ENCODE assay signal across 8 cellular contexts in genomic region chr1:15261155-15262002, GRCh38. TPM values are rescaled to one million over a fixed set of nuclear protein-coding genes. Genes with fewer than 3 reads are reported as not detected.
A peak's percentile ranks its signal among the peaks of the same experiment; 100 is the strongest.
DNase-seq lines count a peak whose midpoint lies in the region; ATAC-seq, FAIRE-seq and TF ChIP-seq lines count a peak whose summit lies in the region.

No MANE protein-coding gene starts in this region.

- no peak overlapping the region for H2BK5ac ChIP-seq in mesendoderm (ENCODE audit: low read length)

- peak overlapping the region in 1 of 2 donors; percentile 18 for H3K4me3 ChIP-seq in ascending aorta
- no peak overlapping the region for H3K4me3 ChIP-seq in mesendoderm (ENCODE audit: low read length)

- TF ChIP-seq CTCF in ascending aorta (IDR thresholded peaks at IDR 0.05) = no peak
- TF ChIP-seq CTCF in D721Med (IDR thresholded peaks at IDR 0.05; ENCODE audit: insufficient read depth, missing control alignments) = no peak

- no peak overlapping the region for H4K8ac ChIP-seq in mesendoderm (ENCODE audit: low read depth, low read length)

- no peak overlapping the region for H3K18ac ChIP-seq in mesendoderm (ENCODE audit: low read length)

- H3K27me3 ChIP-seq in ascending aorta (no peaks in the 10 kb centered on the region), mesendoderm (ENCODE audit: insufficient read depth, low read length, poor library complexity) (no peaks in the 10 kb centered on the region)

- no CpG with 5 or more reads among the region's 20 CpGs for WGBS in mesendoderm (ENCODE audit: extremely low coverage, insufficient coverage, low lambda C conversion rate)

- no peak overlapping the region for H3K4ac ChIP-seq in mesendoderm (ENCODE audit: low read depth, low read length)

- no peak for FAIRE-seq in D721Med (lab: Jason Lieb, UNC)

- intact Hi-C loops in ascending aorta (cut with DNase I) = no loop called here

- no peaks in the 10 kb centered on the region for H3K36me3 ChIP-seq in ascending aorta
- H3K36me3 ChIP-seq in mesendoderm (ENCODE audit: control insufficient read depth, insufficient read depth, low read length) = no peaks in the 10 kb centered on the region

- H3K56ac ChIP-seq in mesendoderm (ENCODE audit: low read length) = no peak overlapping the region

- H3K27ac ChIP-seq in ascending aorta (peak overlapping the region in 1 of 2 donors; percentile 40), mesendoderm (ENCODE audit: low read depth, low read length) (no peak overlapping the region)

- H3K9me3 ChIP-seq in ascending aorta = no peaks in the 10 kb centered on the region

- no peaks in the 10 kb centered on the region for H3K79me1 ChIP-seq in mesendoderm (ENCODE audit: low read length)

- H3K4me2 ChIP-seq in mesendoderm (ENCODE audit: low read length) = no peak overlapping the region

- no peak for ATAC-seq in GM19463 (IDR thresholded peaks at IDR 0.05; ENCODE audit: unreplicated experiment)

- H3K4me1 ChIP-seq in ascending aorta (no peaks in the 10 kb centered on the region), mesendoderm (ENCODE audit: control insufficient read depth, low read depth, low read length) (no peaks in the 10 kb centered on the region)

- H2BK120ac ChIP-seq in mesendoderm (ENCODE audit: low read depth, low read length) = no peak overlapping the region

- peak; percentile 61 for DNase-seq in Ammon's horn (ENCODE audit: low spot score)
- DNase-seq in HPDE6-E6E7 (ENCODE audit: extremely low spot score) = peak; percentile 49
- peak; percentile 61 to 75 for DNase-seq in ascending aorta (ENCODE audit: low spot score in 2 of 2)
- DNase-seq in mesendoderm = no peak
- DNase-seq in cerebellum (ENCODE audit: low spot score) = no peak
- DNase-seq in SW 1271 (lab: John Stamatoyannopoulos, UW) = no peak
- no peak for DNase-seq in D721Med (ENCODE audit: insufficient read length, low spot score)

- no peak overlapping the region for H3K9ac ChIP-seq in mesendoderm (ENCODE audit: low read length)

- H2AK5ac ChIP-seq in mesendoderm (ENCODE audit: low read length) = no peak overlapping the region

- H4K5ac ChIP-seq in mesendoderm (ENCODE audit: low read length) = no peak overlapping the region

- peak overlapping the region; percentile 24 for H3K23ac ChIP-seq in mesendoderm (ENCODE audit: low read length)

- no peaks in the 10 kb centered on the region for H3K79me2 ChIP-seq in mesendoderm (ENCODE audit: control insufficient read depth, insufficient read depth, low read length)

- H2BK15ac ChIP-seq in mesendoderm (replicated peaks; ENCODE audit: low read depth) = no peak overlapping the region

RNA-seq across cellular contexts. Expression of gene FHAD1, which starts 14.4 kb away (rescaled TPM):
- total RNA-seq in ascending aorta (not detected), cerebellum (2.4 TPM)
- 0.48 TPM for polyA plus RNA-seq in mesendoderm (2013, experiment 1 of 2)
- 0.32 TPM for polyA plus RNA-seq in mesendoderm (2013, experiment 2 of 2)

Comparison
In these comparisons a context has a peak if more than half of its experiments do, and no peak if none do; other contexts are left out.
1. DNase-seq: peak in Ammon's horn (single experiment), HPDE6-E6E7 (single experiment) and ascending aorta (2 of 2); none in mesendoderm (single experiment), cerebellum (single experiment), SW 1271 (0 of 2) and D721Med (single experiment).